ENCODE assay signal across 8 cellular contexts in the genomic region with DNA sequence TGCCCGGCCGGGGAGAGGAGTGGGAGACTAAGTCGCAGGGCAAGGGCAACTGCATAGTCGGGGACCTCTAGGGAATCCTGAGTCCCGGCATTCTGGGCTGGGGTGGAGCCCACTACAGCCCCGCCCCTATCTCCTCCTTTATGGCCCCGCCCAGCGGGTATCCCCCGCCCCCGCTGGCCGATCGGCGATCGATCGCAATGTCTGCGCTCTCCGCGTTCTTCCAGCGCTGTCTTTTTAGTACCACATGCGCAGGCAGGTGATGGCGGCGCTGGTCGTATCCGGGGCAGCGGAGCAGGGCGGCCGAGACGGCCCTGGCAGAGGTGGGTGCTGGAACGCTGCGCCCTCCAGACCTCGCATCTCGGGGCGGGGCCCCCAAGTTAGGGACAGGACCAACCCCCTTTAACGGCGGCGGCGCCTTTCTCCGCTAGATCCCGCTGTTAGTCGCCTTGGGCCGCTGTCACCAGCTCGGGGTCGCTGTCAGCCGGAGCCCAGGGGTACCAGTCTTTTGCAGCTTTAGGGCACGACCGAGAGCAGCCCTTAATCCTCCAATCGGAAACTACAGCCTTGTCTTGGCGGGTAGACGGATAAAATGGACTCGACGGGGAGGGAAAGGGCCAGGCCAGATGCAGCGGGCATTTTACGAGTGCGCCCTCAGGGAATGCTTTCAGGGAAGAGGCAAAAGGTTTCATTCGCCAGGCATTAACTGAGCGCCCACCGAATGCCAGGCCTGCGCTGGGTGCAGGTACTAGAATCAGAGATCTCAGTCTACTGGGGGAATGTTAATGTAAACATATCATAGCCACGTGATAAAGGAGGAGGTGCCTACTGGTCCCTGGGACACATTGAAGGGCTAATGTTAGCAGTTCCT. TPM values are rescaled to one million over a fixed set of nuclear protein-coding genes. Genes with fewer than 3 reads are reported as not detected.
DNase-seq lines count a peak whose midpoint lies in the region; ATAC-seq and TF ChIP-seq lines count a peak whose summit lies in the region.

A gene (plus strand): TSS at position 243 of the 868 bp plus-strand sequence. CDS start 17 bp downstream, at position 260.

- peak; percentile 12 for TF ChIP-seq POLR2A in right lobe of liver (IDR thresholded peaks at IDR 0.05)

- H3K4me3 ChIP-seq in dorsolateral prefrontal cortex = peak within 1 kb of the TSS; percentile 63 to 100 (median 95)
- peak within 1 kb of the TSS; percentile 99 to 100 (median 99) for H3K4me3 ChIP-seq in right lobe of liver

- H3K27ac ChIP-seq in dorsolateral prefrontal cortex (peak within 1 kb of the TSS in 57 of 59 donors; percentile 20 to 93 (median 79)), right lobe of liver (peak within 1 kb of the TSS; percentile 48 to 57 (median 56))

- ATAC-seq in GM19043 (IDR thresholded peaks at IDR 0.05; ENCODE audit: low read depth, unreplicated experiment) = peak; percentile 79
- peak; percentile 73 for ATAC-seq in HG03460 (IDR thresholded peaks at IDR 0.05; ENCODE audit: unreplicated experiment)
- ATAC-seq in right lobe of liver = peak; percentile 87 to 91 (median 88)

- H3K36me3 ChIP-seq in right lobe of liver = no peaks in the 10 kb centered on the region

- TF ChIP-seq CTCF in AG09319 (IDR thresholded peaks at IDR 0.05; ENCODE audit: low read depth, low read length) (no peak), dorsolateral prefrontal cortex (IDR thresholded peaks at IDR 0.05 in 54 of 56, conservative IDR thresholded peaks at IDR 0.05 in 2 of 56; ENCODE audit: low read depth in 1 of 56, partially characterized antibody in 56 of 56) (peak in 23 of 56 donors; percentile 4 to 49 (median 24)), right lobe of liver (IDR thresholded peaks at IDR 0.05) (no peak)

- H3K9me3 ChIP-seq in right lobe of liver = no peaks in the 10 kb centered on the region

- 0% methylated on average over 23 of the region's 59 CpGs for WGBS in right lobe of liver (ENCODE audit: insufficient coverage, low coverage, low lambda C conversion rate, missing lambda C conversion rate)

- H3K27me3 ChIP-seq in dorsolateral prefrontal cortex = peaks cover 0 to 21% (median 0%) of the 10 kb centered on the region in 45 donors
- no peaks in the 10 kb centered on the region for H3K27me3 ChIP-seq in right lobe of liver

- peaks cover 0 to 23% (median 7%) of the 10 kb centered on the region in 4 donors for H3K4me1 ChIP-seq in right lobe of liver

- intact Hi-C loops in dorsolateral prefrontal cortex (cut with DNase I) (loop anchor here (5.0 to 10.0 kb wide), 3 partner anchors 195 to 365 kb away; a partner anchor contains a TSS), right lobe of liver (cut with DNase I) (loop anchor here (5.0 kb wide), 1 partner anchor 123 kb away; no protein-coding TSS in a partner anchor)

- peak; percentile 71 for DNase-seq in AG09319 (ENCODE audit: extremely low read depth, low read depth)
- peak; percentile 58 for DNase-seq in NCI-H774 (lab: John Stamatoyannopoulos, UW)
- DNase-seq in activated CD4-positive, alpha-beta T cell treated with anti-CD3 and anti-CD28 coated beads, Interleukin-2, amount 50 U/mL, for 4 hours = peak; percentile 76 to 79
- DNase-seq in dorsolateral prefrontal cortex = peak; percentile 72 to 94 (median 90)
- DNase-seq in right lobe of liver = peak; percentile 90 to 92 (median 91)
- peak; percentile 83 to 86 for DNase-seq in stimulated activated CD4-positive, alpha-beta T cell treated with anti-CD3 and anti-CD28 coated beads, Interleukin-4, amount 100 ng/mL, for 4 hours

RNA-seq across cellular contexts. Expression of the gene that starts here (rescaled TPM):
- total RNA-seq in dorsolateral prefrontal cortex (100 to 1,000 TPM in 30 of 120 experiments, 10 to 100 TPM in 90; 57.6 to 158 (median 87.2) TPM), right lobe of liver (10 to 100 TPM; 20.0 to 41.1 (median 25.4) TPM)

Comparison
In these comparisons a context has a peak if more than half of its experiments do, and no peak if none do; other contexts are left out.
1. Peak in every context shown above with its lines: DNase-seq, ATAC-seq, H3K4me3 ChIP-seq and H3K27ac ChIP-seq.